Comparison of ENCODE assay signal across 33 cellular contexts in genomic region chr1:213898684-213899083, GRCh38.
"Had no signal": no experiment of that assay in that cellular context is flagged by ENCODE, and none has a peak within 500 bp of the region (broad histone marks: within the 10 kb centered on the region; RNA-seq: fewer than 3 reads in every experiment).

No MANE protein-coding gene starts in this region.

- H3K36me3 ChIP-seq: adrenal gland, ascending aorta, brain microvascular endothelial cell, breast epithelium, cardiac muscle cell had no signal

- H3K4me3 ChIP-seq: adrenal gland, ascending aorta, body of pancreas, breast epithelium, cardiac muscle cell had no signal

- H3K9me3 ChIP-seq: adrenal gland, ascending aorta, body of pancreas, breast epithelium had no signal

- DNase-seq: activated effector memory CD4-positive, alpha-beta T cell treated with anti-CD3 and anti-CD28 coated beads, Interleukin-2, amount 50 U/mL, for 16 hours; activated effector memory CD4-positive, alpha-beta T cell treated with Interleukin-2 at 50 U/mL for 16 hours; activated gamma-delta T cell; activated gamma-delta T cell treated with Interleukin-2 at 50 U/mL for 16 hours; activated naive CD4-positive, alpha-beta T cell; activated naive CD4-positive, alpha-beta T cell treated with anti-CD3 and anti-CD28 coated beads for 36 hours; activated naive CD4-positive, alpha-beta T cell treated with anti-CD3 and anti-CD28 coated beads, Interleukin-2, amount 10 ng/mL, durations not matched to agents 7 days and 5 days; activated naive CD4-positive, alpha-beta T cell treated with anti-CD3 and anti-CD28 coated beads, Interleukin-2, amount 50 U/mL, for 16 hours; activated naive CD4-positive, alpha-beta T cell treated with Interleukin-2 at 50 U/mL for 16 hours; activated naive CD8-positive, alpha-beta T cell treated with anti-CD3 and anti-CD28 coated beads for 36 hours; activated naive CD8-positive, alpha-beta T cell treated with anti-CD3 and anti-CD28 coated beads, Interleukin-2, amount 10 ng/mL, durations not matched to agents 7 days and 5 days; activated naive CD8-positive, alpha-beta T cell treated with anti-CD3 and anti-CD28 coated beads, Interleukin-2, amount 50 U/mL, for 24 hours; activated T-cell treated with anti-CD3 and anti-CD28 coated beads, Interleukin-2, amount 50 U/mL, for 24 hours; activated T-cell treated with anti-CD3 and anti-CD28 coated beads, Interleukin-2, amount 50 U/mL, for 4 hours; activated T-cell treated with anti-CD3 and anti-CD28 coated beads, Interleukin-2, amount 50 U/mL, for 48 hours; activated T-cell treated with anti-CD3 and anti-CD28 coated beads, Interleukin-2, amount 50 U/mL, for 72 hours; adrenal gland; amniotic stem cell; amygdala; anterior cingulate cortex; aorta; body of pancreas; brain microvascular endothelial cell; caudate nucleus; central memory CD4-positive, alpha-beta T cell; cerebellar nuclear complex had no signal

- FAIRE-seq: astrocyte, bronchial epithelial cell had no signal

- H3K27me3 ChIP-seq: adrenal gland, ascending aorta, body of pancreas, brain microvascular endothelial cell, breast epithelium, cardiac muscle cell had no signal

- H3K27ac ChIP-seq: adrenal gland, ascending aorta, body of pancreas, brain microvascular endothelial cell, breast epithelium, cardiac muscle cell had no signal

- H3K4me1 ChIP-seq: adrenal gland, ascending aorta, breast epithelium had no signal

- ATAC-seq: activated naive CD4-positive, alpha-beta T cell treated with anti-CD3 and anti-CD28 coated beads, Interleukin-2, amount 50 U/mL, for 72 hours; activated naive CD8-positive, alpha-beta T cell treated with anti-CD3 and anti-CD28 coated beads, Interleukin-2, amount 50 U/mL, for 24 hours; activated T-cell treated with anti-CD3 and anti-CD28 coated beads, Interleukin-2, amount 50 U/mL, for 4 hours; activated T-cell treated with anti-CD3 and anti-CD28 coated beads, Interleukin-2, amount 50 U/mL, for 72 hours; activated T-helper 17 cell treated with anti-CD3 and anti-CD28 coated beads, Interleukin-2, amount 50 U/mL, for 72 hours; body of pancreas had no signal
